In the genomic region with DNA sequence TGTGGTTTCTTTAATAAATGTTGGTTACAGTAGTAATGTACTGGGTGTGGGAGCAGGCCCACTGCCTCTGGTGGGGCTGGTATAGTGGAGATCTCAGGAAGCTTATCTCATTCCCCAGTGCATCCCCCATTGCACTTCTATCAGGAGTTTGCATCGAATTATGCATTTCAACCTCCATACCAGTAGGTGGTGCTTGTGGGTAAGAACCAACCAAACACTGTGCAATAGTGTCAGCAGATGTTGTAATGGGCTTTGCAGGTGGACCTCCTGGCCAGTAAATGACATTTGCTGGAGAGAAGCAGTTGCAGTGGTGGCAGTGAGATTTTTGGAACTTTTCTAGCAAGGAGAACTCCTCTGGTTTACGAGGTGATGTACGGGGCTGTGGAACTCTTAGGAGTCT, we compare ENCODE assay signal across 12 cellular contexts.
DNase-seq lines count a peak whose midpoint lies in the region; ATAC-seq, FAIRE-seq and TF ChIP-seq lines count a peak whose summit lies in the region.
"Had no signal": no experiment of that assay in that cellular context is flagged by ENCODE, and none has a peak within 500 bp of the region (broad histone marks: within the 10 kb centered on the region; RNA-seq: fewer than 3 reads in every experiment).

No MANE protein-coding gene starts in this region.

- H3K36me3 ChIP-seq in PC-9 (ENCODE audit: low read depth) = no peaks in the 10 kb centered on the region
- H3K36me3 ChIP-seq: heart left ventricle had no signal

- no peaks in the 10 kb centered on the region for H3K4me1 ChIP-seq in PC-9 (replicated peaks; ENCODE audit: insufficient read depth)
- H3K4me1 ChIP-seq: heart left ventricle, psoas muscle had no signal

- no peak overlapping the region for H3K4me3 ChIP-seq in PC-9
- H3K4me3 ChIP-seq: heart left ventricle, lung, psoas muscle had no signal

- no peak for TF ChIP-seq POLR2A in GM12892 (IDR thresholded peaks at IDR 0.05; ENCODE audit: low read depth, low read length)

- H3K27ac ChIP-seq in 22Rv1 = no peak overlapping the region
- no peak overlapping the region for H3K27ac ChIP-seq in PC-9
- H3K27ac ChIP-seq: heart left ventricle, psoas muscle had no signal

- no peak overlapping the region for H2AFZ ChIP-seq in PC-9

- POLR2A ChIA-PET in PC-9 (lab: Charles Lee; ENCODE audit: unreplicated experiment) = interaction anchor here (0.7 kb wide), 1 partner anchor 18 kb away, joined by 3 read pairs; no protein-coding TSS in a partner anchor

- TF ChIP-seq CTCF in 22Rv1 (IDR thresholded peaks at IDR 0.05) (peak; percentile 46), PC-9 (conservative IDR thresholded peaks at IDR 0.05) (peak; percentile 49; the same call in 1 of the 2 replicates)

- no TSS peak for BruUV-seq in PC-9 (replicated peaks; lab: Mats Ljungman, UMichigan)

- H3K9me3 Mint-ChIP-seq in activated T-cell treated with anti-CD3 and anti-CD28 coated beads, Interleukin-2, amount 50 U/mL, for 72 hours = peaks cover 0 to 3% of the 10 kb centered on the region in 2 donors

- peaks cover 11% of the 10 kb centered on the region for H3K27me3 Mint-ChIP-seq in activated T-cell treated with anti-CD3 and anti-CD28 coated beads, Interleukin-2, amount 50 U/mL, for 72 hours (ENCODE audit: low read depth)

- peak; percentile 59 for ATAC-seq in HG02759 (IDR thresholded peaks at IDR 0.05; ENCODE audit: unreplicated experiment)
- no peak for ATAC-seq in activated T-cell treated with anti-CD3 and anti-CD28 coated beads, Interleukin-2, amount 50 U/mL, for 72 hours (replicated peaks in 1 of 2)
- no peak for ATAC-seq in GM21515 (IDR thresholded peaks at IDR 0.05; ENCODE audit: unreplicated experiment)
- ATAC-seq: heart left ventricle, psoas muscle had no signal

- H3K27ac Mint-ChIP-seq in activated T-cell treated with anti-CD3 and anti-CD28 coated beads, Interleukin-2, amount 50 U/mL, for 72 hours = no peak overlapping the region

- H3K27me3 ChIP-seq in PC-9 (ENCODE audit: insufficient read depth, low read depth) = no peaks in the 10 kb centered on the region
- H3K27me3 ChIP-seq: heart left ventricle had no signal

- H3K9me3 ChIP-seq in PC-9 (ENCODE audit: insufficient read depth, low read depth) = no peaks in the 10 kb centered on the region

- intact Hi-C loops in PC-9 (cut with micrococcal nuclease; ENCODE audit: unreplicated experiment) = no loop called here

- no peak overlapping the region for H3K4me2 ChIP-seq in PC-9

- CTCF ChIA-PET in PC-9 (lab: Charles Lee) = no interaction called here

- no peaks in the 10 kb centered on the region for H3K36me3 Mint-ChIP-seq in activated T-cell treated with anti-CD3 and anti-CD28 coated beads, Interleukin-2, amount 50 U/mL, for 72 hours (ENCODE audit: insufficient read depth in 2 of 2)

- H3K4me3 Mint-ChIP-seq in activated T-cell treated with anti-CD3 and anti-CD28 coated beads, Interleukin-2, amount 50 U/mL, for 72 hours = no peak overlapping the region

- FAIRE-seq in GM12892 (lab: Jason Lieb, UNC) = peak; percentile 63
- FAIRE-seq: TTC549 had no signal

- H4K20me1 ChIP-seq in PC-9 (ENCODE audit: insufficient read depth) = no peaks in the 10 kb centered on the region

- H3K79me2 ChIP-seq in PC-9 (ENCODE audit: low read depth) = no peaks in the 10 kb centered on the region

- H3K9me2 ChIP-seq in PC-9 (ENCODE audit: insufficient read depth) = no peaks in the 10 kb centered on the region

- H3K4me1 Mint-ChIP-seq in activated T-cell treated with anti-CD3 and anti-CD28 coated beads, Interleukin-2, amount 50 U/mL, for 72 hours (ENCODE audit: low read depth) = no peaks in the 10 kb centered on the region

- DNase-seq in GM12892 (ENCODE audit: insufficient read length) (no peak), PC-9 (no peak), NCI-H2227 (lab: John Stamatoyannopoulos, UW; ENCODE audit: unreplicated experiment) (no peak)
- no peak for DNase-seq in activated T-cell treated with anti-CD3 and anti-CD28 coated beads, Interleukin-2, amount 50 U/mL, for 72 hours
- no peak for DNase-seq in activated CD4-positive, CD25-positive, alpha-beta regulatory T cell (lab: John Stamatoyannopoulos, UW)
- DNase-seq: heart left ventricle, psoas muscle had no signal

- H3F3A ChIP-seq in PC-9 (ENCODE audit: insufficient read depth, low read depth) = no peaks in the 10 kb centered on the region
